19 cellular contexts compared by ENCODE assay signal in genomic region chr1:176391621-176392020, GRCh38.
A peak's percentile ranks its signal among the peaks of the same experiment; 100 is the strongest.
DNase-seq lines count a peak whose midpoint lies in the region; ATAC-seq and TF ChIP-seq lines count a peak whose summit lies in the region.
"Had no signal": no experiment of that assay in that cellular context is flagged by ENCODE, and none has a peak within 500 bp of the region (broad histone marks: within the 10 kb centered on the region; RNA-seq: fewer than 3 reads in every experiment).

No MANE protein-coding gene starts in this region.

- no peaks in the 10 kb centered on the region for H3K4me1 Mint-ChIP-seq in stimulated activated naive B cell treated with anti-CD40 and anti-IgM and Interleukin-4, amounts not matched to agents 10 μg/mL and 1 μg/mL and 100 μg/mL, for 72 hours
- H3K4me1 Mint-ChIP-seq: B cell; CD4-positive, CD25-positive, alpha-beta regulatory T cell had no signal

- peak; percentile 62 for DNase-seq in Right ventricle myocardium inferior (ENCODE audit: missing footprints)
- DNase-seq in left ventricle myocardium inferior, result no peak
- peak in 2 of 5 donors; percentile 9 to 30 for DNase-seq in heart left ventricle
- DNase-seq in right cardiac atrium, result no peak
- DNase-seq in spleen, result peak; percentile 70
- no peak for DNase-seq in stimulated activated naive B cell treated with anti-CD40 and anti-IgM and Interleukin-4, amounts not matched to agents 10 μg/mL and 1 μg/mL and 100 μg/mL, for 72 hours
- DNase-seq: Caco-2; CD4-positive, CD25-positive, alpha-beta regulatory T cell; CD8-positive, alpha-beta T cell; DMS153; DND-41; GOT3; HFFc6 had no signal

- H3K36me3 Mint-ChIP-seq in stimulated activated naive B cell treated with anti-CD40 and anti-IgM and Interleukin-4, amounts not matched to agents 10 μg/mL and 1 μg/mL and 100 μg/mL, for 72 hours, result no peaks in the 10 kb centered on the region
- H3K36me3 Mint-ChIP-seq: CD4-positive, CD25-positive, alpha-beta regulatory T cell; CD8-positive, alpha-beta T cell had no signal

- no peaks in the 10 kb centered on the region for H3K27me3 Mint-ChIP-seq in stimulated activated naive B cell treated with anti-CD40 and anti-IgM and Interleukin-4, amounts not matched to agents 10 μg/mL and 1 μg/mL and 100 μg/mL, for 72 hours
- H3K27me3 Mint-ChIP-seq: B cell; CD4-positive, CD25-positive, alpha-beta regulatory T cell had no signal

- H3K4me3 Mint-ChIP-seq in stimulated activated naive B cell treated with anti-CD40 and anti-IgM and Interleukin-4, amounts not matched to agents 10 μg/mL and 1 μg/mL and 100 μg/mL, for 72 hours, result no peak overlapping the region
- H3K4me3 Mint-ChIP-seq: B cell; CD4-positive, CD25-positive, alpha-beta regulatory T cell; CD8-positive, alpha-beta T cell; HFFc6 had no signal

- peaks cover 17% of the 10 kb centered on the region for H3K9me3 ChIP-seq in left ventricle myocardium inferior (replicated peaks)
- H3K9me3 ChIP-seq in heart left ventricle, result peaks cover 0 to 10% (median 0%) of the 10 kb centered on the region in 12 donors
- no peaks in the 10 kb centered on the region for H3K9me3 ChIP-seq in right cardiac atrium (ENCODE audit: control insufficient read depth, low read length)
- peaks cover 0 to 26% (median 5%) of the 10 kb centered on the region in 8 donors for H3K9me3 ChIP-seq in spleen
- H3K9me3 ChIP-seq: Caco-2, HAP-1 had no signal

- H3K27me3 ChIP-seq in left ventricle myocardium inferior (ENCODE audit: low read depth) (no peaks in the 10 kb centered on the region), heart left ventricle (no peaks in the 10 kb centered on the region), right cardiac atrium (ENCODE audit: control insufficient read depth, insufficient read depth) (no peaks in the 10 kb centered on the region), spleen (replicated peaks in 1 of 7) (no peaks in the 10 kb centered on the region)
- H3K27me3 ChIP-seq: BLaER1 had no signal

- 48 to 65% (median 59%) methylated on average over 2 of the region's 2 CpGs for WGBS in heart left ventricle, 4 donors
- 50% methylated on average over 2 of the region's 2 CpGs for WGBS in right cardiac atrium
- WGBS in spleen, 5 donors, result 40 to 66% (median 58%) methylated on average over 1 to 2 of the region's 2 CpGs

- no peak overlapping the region for H3K27ac Mint-ChIP-seq in stimulated activated naive B cell treated with anti-CD40 and anti-IgM and Interleukin-4, amounts not matched to agents 10 μg/mL and 1 μg/mL and 100 μg/mL, for 72 hours
- H3K27ac Mint-ChIP-seq: B cell; CD4-positive, CD25-positive, alpha-beta regulatory T cell; CD8-positive, alpha-beta T cell; HFFc6 had no signal

- H3K4me3 ChIP-seq in left ventricle myocardium inferior (no peak overlapping the region), heart left ventricle (no peak overlapping the region), right cardiac atrium (ENCODE audit: low read length) (no peak overlapping the region), spleen (no peak overlapping the region)
- H3K4me3 ChIP-seq: BLaER1, HAP-1 had no signal

- no peaks in the 10 kb centered on the region for H3K36me3 ChIP-seq in left ventricle myocardium inferior
- no peaks in the 10 kb centered on the region for H3K36me3 ChIP-seq in heart left ventricle
- no peaks in the 10 kb centered on the region for H3K36me3 ChIP-seq in spleen
- H3K36me3 ChIP-seq: BLaER1, HAP-1 had no signal

- TF ChIP-seq CTCF in left ventricle myocardium inferior (IDR thresholded peaks at IDR 0.05; ENCODE audit: borderline replicate concordance) (no peak), heart left ventricle (IDR thresholded peaks at IDR 0.05) (no peak), spleen (IDR thresholded peaks at IDR 0.05 in 8 of 11, conservative IDR thresholded peaks at IDR 0.05 in 3 of 11) (no peak)

- ATAC-seq in Right ventricle myocardium inferior, result peak; percentile 34
- ATAC-seq in heart left ventricle, result peak; percentile 15 to 42 (median 30)
- no peak for ATAC-seq in right cardiac atrium
- ATAC-seq in stimulated activated naive B cell treated with anti-CD40 and anti-IgM and Interleukin-4, amounts not matched to agents 10 μg/mL and 1 μg/mL and 100 μg/mL, for 72 hours (replicated peaks), result no peak
- ATAC-seq in GM19035 (IDR thresholded peaks at IDR 0.05; ENCODE audit: unreplicated experiment), result no peak
- ATAC-seq: CD8-positive, alpha-beta T cell had no signal

- peaks cover 14% of the 10 kb centered on the region in 2 donors for H3K9me3 Mint-ChIP-seq in stimulated activated naive B cell treated with anti-CD40 and anti-IgM and Interleukin-4, amounts not matched to agents 10 μg/mL and 1 μg/mL and 100 μg/mL, for 72 hours

- no peaks in the 10 kb centered on the region for H3K4me1 ChIP-seq in left ventricle myocardium inferior
- H3K4me1 ChIP-seq in heart left ventricle, result peaks cover 0 to 6% (median 0%) of the 10 kb centered on the region in 12 donors
- H3K4me1 ChIP-seq in right cardiac atrium (ENCODE audit: control insufficient read depth, insufficient read depth, low read length), result no peaks in the 10 kb centered on the region
- H3K4me1 ChIP-seq in spleen, result no peaks in the 10 kb centered on the region
- H3K4me1 ChIP-seq: BLaER1, Caco-2, HAP-1 had no signal

- TF ChIP-seq POLR2A in heart left ventricle (IDR thresholded peaks at IDR 0.05) (no peak), spleen (IDR thresholded peaks at IDR 0.05) (no peak)

- intact Hi-C loops in Right ventricle myocardium inferior (cut with DNase I), result no loop called here
- intact Hi-C loops in left ventricle myocardium inferior (cut with micrococcal nuclease), result no loop called here
- intact Hi-C loops in heart left ventricle (cut with DNase I), result no loop called here
- intact Hi-C loops in right cardiac atrium (cut with DNase I), result no loop called here
- intact Hi-C loops in spleen (cut with DNase I; ENCODE audit: low total_unique reads), result no loop called here

- no peak overlapping the region for H3K27ac ChIP-seq in left ventricle myocardium inferior (replicated peaks)
- no peak overlapping the region for H3K27ac ChIP-seq in heart left ventricle
- H3K27ac ChIP-seq in right cardiac atrium (ENCODE audit: low read length), result no peak overlapping the region
- H3K27ac ChIP-seq in spleen, result no peak overlapping the region
- H3K27ac ChIP-seq: 22Rv1, BLaER1, C4-2B had no signal

Comparison
In these comparisons a context has a peak if more than half of its experiments do, and no peak if none do; other contexts are left out.
1. ATAC-seq: peak in Right ventricle myocardium inferior (single experiment) and heart left ventricle (4 of 4); none in right cardiac atrium (0 of 2), stimulated activated naive B cell treated with anti-CD40 and anti-IgM and Interleukin-4, amounts not matched to agents 10 μg/mL and 1 μg/mL and 100 μg/mL, for 72 hours (0 of 2) and GM19035 (single experiment).
2. DNase-seq: peak in Right ventricle myocardium inferior (single experiment) and spleen (single experiment); none in left ventricle myocardium inferior (single experiment), right cardiac atrium (0 of 3) and stimulated activated naive B cell treated with anti-CD40 and anti-IgM and Interleukin-4, amounts not matched to agents 10 μg/mL and 1 μg/mL and 100 μg/mL, for 72 hours (single experiment).